Comparison of ENCODE assay signal across 10 cellular contexts in the genomic region with DNA sequence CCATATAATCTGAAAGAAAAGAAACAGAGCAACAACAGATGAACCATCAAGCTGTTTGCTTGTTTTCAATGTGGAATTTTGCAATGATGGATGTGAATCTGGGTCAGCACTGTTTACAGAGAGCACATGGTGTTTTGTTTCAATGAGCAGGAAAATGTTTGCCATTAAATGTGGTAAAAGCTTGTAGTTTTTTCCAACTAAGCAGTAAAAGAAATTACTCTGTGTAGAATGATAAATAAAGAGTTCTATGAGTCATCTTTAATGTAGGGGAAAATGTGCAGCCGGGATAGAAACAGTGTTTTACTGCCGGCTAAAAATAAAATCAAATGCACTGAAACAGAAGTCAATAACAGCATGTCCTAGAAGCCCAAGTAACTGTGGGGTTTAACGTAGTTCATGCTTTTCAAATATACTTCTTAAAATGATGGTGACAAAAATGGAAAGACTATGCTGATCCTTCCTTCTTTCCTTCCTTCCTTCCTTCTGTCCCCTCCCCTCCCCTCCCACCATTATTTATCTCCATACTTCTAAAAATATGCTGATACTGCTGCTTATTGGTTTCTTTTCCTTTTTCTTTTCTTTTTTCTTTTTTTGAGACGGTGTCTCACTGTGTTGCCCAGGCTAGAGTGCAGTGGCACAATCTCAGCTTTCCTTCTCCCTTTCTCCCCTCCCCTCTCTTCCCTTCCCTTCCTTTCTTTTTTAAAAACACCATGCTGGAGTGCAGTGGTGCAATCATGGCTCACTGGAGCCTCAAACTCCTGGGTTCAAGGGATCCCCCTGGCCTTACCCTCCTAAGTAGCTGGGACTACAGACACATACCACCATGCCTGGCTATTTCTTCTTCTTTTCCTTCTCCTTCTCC. TPM values are rescaled to one million over a fixed set of nuclear protein-coding genes. Genes with fewer than 3 reads are reported as not detected.
A peak's percentile ranks its signal among the peaks of the same experiment; 100 is the strongest.
DNase-seq lines count a peak whose midpoint lies in the region; ATAC-seq and TF ChIP-seq lines count a peak whose summit lies in the region.
"Had no signal": no experiment of that assay in that cellular context is flagged by ENCODE, and none has a peak within 500 bp of the region (broad histone marks: within the 10 kb centered on the region; RNA-seq: fewer than 3 reads in every experiment).

No MANE protein-coding gene starts in this region.

- H3K4me1 Mint-ChIP-seq in endodermal cell, result peaks cover 13% of the 10 kb centered on the region

- H3K27ac Mint-ChIP-seq in endodermal cell, result no peak overlapping the region

- DNase-seq in DMS53 (lab: John Stamatoyannopoulos, UW), result peak; percentile 72
- peak; percentile 72 for DNase-seq in NCI-H510A treated with DMSO at 0.1 percent for 48 hours (lab: John Stamatoyannopoulos, UW)
- DNase-seq in esophagus squamous epithelium (lab: John Stamatoyannopoulos, UW), result no peak
- DNase-seq in psoas muscle, result no peak
- no peak for DNase-seq in endodermal cell
- no peak for DNase-seq in SIG-M5 treated with dmso at 0.1 percent for 504 hours (lab: John Stamatoyannopoulos, UW; ENCODE audit: unreplicated experiment)
- DNase-seq: central memory CD4-positive, alpha-beta T cell; NCI-H526 had no signal

- peak overlapping the region in 3 of 4 donors; percentile 18 to 80 (median 72) for H3K27ac ChIP-seq in esophagus squamous epithelium
- peak overlapping the region; percentile 78 for H3K27ac ChIP-seq in psoas muscle
- no peak overlapping the region for H3K27ac ChIP-seq in endodermal cell (ENCODE audit: low read depth, low read length)

- intact Hi-C loops in esophagus squamous epithelium (cut with DNase I) (no loop called here), psoas muscle (cut with DNase I) (no loop called here)

- H3K4me3 Mint-ChIP-seq in endodermal cell, result no peak overlapping the region

- H3K36me3 Mint-ChIP-seq in endodermal cell (ENCODE audit: low read depth), result no peaks in the 10 kb centered on the region

- no peak overlapping the region for H3K9ac ChIP-seq in endodermal cell (ENCODE audit: extremely low read depth, low read length, poor library complexity, severe bottlenecking)

- no peaks in the 10 kb centered on the region for H3K27me3 Mint-ChIP-seq in endodermal cell (ENCODE audit: insufficient read depth)

- H3K36me3 ChIP-seq in esophagus squamous epithelium (no peaks in the 10 kb centered on the region), psoas muscle (ENCODE audit: insufficient read depth in 1 of 2, low read depth in 1 of 2) (no peaks in the 10 kb centered on the region), endodermal cell (ENCODE audit: control insufficient read depth, insufficient read depth, low read length) (no peaks in the 10 kb centered on the region)

- no peaks in the 10 kb centered on the region for H3K9me3 Mint-ChIP-seq in endodermal cell

- no peaks in the 10 kb centered on the region for H3K27me3 ChIP-seq in esophagus squamous epithelium
- H3K27me3 ChIP-seq in psoas muscle (ENCODE audit: insufficient read depth in 3 of 3, low read length in 2 of 3), result no peaks in the 10 kb centered on the region
- no peaks in the 10 kb centered on the region for H3K27me3 ChIP-seq in endodermal cell (ENCODE audit: control insufficient read depth, insufficient read depth, low read length, poor library complexity, severe bottlenecking)

- peak overlapping the region in 1 of 4 donors; percentile 10 for H3K4me3 ChIP-seq in esophagus squamous epithelium
- H3K4me3 ChIP-seq in psoas muscle, result peak overlapping the region; percentile 37
- no peak overlapping the region for H3K4me3 ChIP-seq in endodermal cell (ENCODE audit: low read length)

- no peak for TF ChIP-seq POLR2A in esophagus squamous epithelium (IDR thresholded peaks at IDR 0.05)

- ATAC-seq in psoas muscle (peak in 3 of 4 donors; percentile 53 to 87 (median 71)), GM18517 (IDR thresholded peaks at IDR 0.05; ENCODE audit: unreplicated experiment) (no peak), HG02884 (IDR thresholded peaks at IDR 0.05; ENCODE audit: unreplicated experiment) (no peak)

- WGBS in esophagus squamous epithelium, 2 donors, result 22 to 32% methylated on average over 4 of the region's 4 CpGs
- 15 to 29% (median 20%) methylated on average over 4 of the region's 4 CpGs for WGBS in psoas muscle, 3 donors
- WGBS in endodermal cell (ENCODE audit: insufficient coverage in 1 of 2, insufficient read length in 1 of 2), 2 experiments, result 91 to 100% methylated on average over 3 to 4 of the region's 4 CpGs

- TF ChIP-seq CTCF in esophagus squamous epithelium (IDR thresholded peaks at IDR 0.05) (no peak), psoas muscle (IDR thresholded peaks at IDR 0.05) (no peak), endodermal cell (conservative IDR thresholded peaks at IDR 0.05) (no peak)

- H3K4me1 ChIP-seq in esophagus squamous epithelium, result peaks cover 0 to 42% (median 23%) of the 10 kb centered on the region in 3 donors
- peaks cover 24% of the 10 kb centered on the region for H3K4me1 ChIP-seq in psoas muscle
- peaks cover 4% of the 10 kb centered on the region for H3K4me1 ChIP-seq in endodermal cell (ENCODE audit: control insufficient read depth, insufficient read depth, low read length)

- H3K9me3 ChIP-seq in esophagus squamous epithelium (no peaks in the 10 kb centered on the region), psoas muscle (no peaks in the 10 kb centered on the region), endodermal cell (ENCODE audit: control insufficient read depth, low read length) (no peaks in the 10 kb centered on the region)

RNA-seq across cellular contexts. Expression of a gene that starts 6.3 kb away (rescaled TPM):
- total RNA-seq in esophagus squamous epithelium (100 to 1,000 TPM; 115 to 164 (median 139) TPM), psoas muscle (100 to 1,000 TPM in 1 of 4 donors, 10 to 100 TPM in 3; 64.2 to 121 (median 89.5) TPM), endodermal cell (10 to 100 TPM; 35.1 to 39.4 TPM)
- polyA plus RNA-seq in psoas muscle, result 100 to 1,000 TPM in 2 of 3 donors, 10 to 100 TPM in 1; 95.4 to 114 (median 112) TPM
- polyA plus RNA-seq in endodermal cell (2013, experiment 1 of 2), result 37.8 TPM
- polyA plus RNA-seq in endodermal cell (2013, experiment 2 of 2), result 40.2 TPM

RNA-seq across cellular contexts. Expression of a gene that starts 41.4 kb away (rescaled TPM):
- total RNA-seq in esophagus squamous epithelium, result 10 to 100 TPM in 3 of 4 donors, 1 to 10 TPM in 1; 9.3 to 19.4 (median 15.8) TPM
- 10 to 100 TPM; 20.1 to 30.6 (median 24.2) TPM for total RNA-seq in psoas muscle
- polyA plus RNA-seq in psoas muscle, result 10 to 100 TPM; 20.3 to 28.8 (median 23.2) TPM
- total RNA-seq in endodermal cell, result 10 to 100 TPM; 22.2 to 23.4 TPM
- polyA plus RNA-seq in endodermal cell (2013, experiment 1 of 2), result 24.1 TPM
- 21.3 TPM for polyA plus RNA-seq in endodermal cell (2013, experiment 2 of 2)

RNA-seq across cellular contexts. Expression of a gene that starts 41.5 kb away (rescaled TPM):
- total RNA-seq in esophagus squamous epithelium (under 1 TPM in 1 of 4 donors, not detected in 3; 0.38 TPM), psoas muscle (10 to 100 TPM; 23.2 to 59.4 (median 38.8) TPM), endodermal cell (under 1 TPM; 0.64 to 0.73 TPM)
- polyA plus RNA-seq in psoas muscle, result 10 to 100 TPM in 2 of 3 donors, 1 to 10 TPM in 1; 8.3 to 32.3 (median 10.9) TPM
- 0.85 TPM for polyA plus RNA-seq in endodermal cell (2013, experiment 1 of 2)
- 1.5 TPM for polyA plus RNA-seq in endodermal cell (2013, experiment 2 of 2)

Comparison
In these comparisons a context has a peak if more than half of its experiments do, and no peak if none do; other contexts are left out.
1. DNase-seq: peak in DMS53 (single experiment) and NCI-H510A treated with DMSO at 0.1 percent for 48 hours (single experiment); none in esophagus squamous epithelium (single experiment), psoas muscle (0 of 2), endodermal cell (single experiment) and SIG-M5 treated with dmso at 0.1 percent for 504 hours (single experiment).
2. ATAC-seq: peak in psoas muscle (3 of 4); none in GM18517 (single experiment) and HG02884 (single experiment).
3. RNA of a gene that starts 41.5 kb away (total RNA-seq): 23.2 to 59.4 TPM in psoas muscle; 0.64 to 0.73 TPM in endodermal cell and 0.38 TPM in esophagus squamous epithelium; every median in the first group is over 10 times any median in the second.